Comparison of ENCODE assay signal across 1 cellular context in genomic region chr6:30570760-30571084, GRCh38.
TF ChIP-seq lines count a peak whose summit lies in the region.

No MANE protein-coding gene starts in this region.

TF ChIP-seq in HepG2, 621 proteins besides CTCF, POLR2A, EP300 and RAD21 (continued from another document):
- TF ChIP-seq, protein P1, sequence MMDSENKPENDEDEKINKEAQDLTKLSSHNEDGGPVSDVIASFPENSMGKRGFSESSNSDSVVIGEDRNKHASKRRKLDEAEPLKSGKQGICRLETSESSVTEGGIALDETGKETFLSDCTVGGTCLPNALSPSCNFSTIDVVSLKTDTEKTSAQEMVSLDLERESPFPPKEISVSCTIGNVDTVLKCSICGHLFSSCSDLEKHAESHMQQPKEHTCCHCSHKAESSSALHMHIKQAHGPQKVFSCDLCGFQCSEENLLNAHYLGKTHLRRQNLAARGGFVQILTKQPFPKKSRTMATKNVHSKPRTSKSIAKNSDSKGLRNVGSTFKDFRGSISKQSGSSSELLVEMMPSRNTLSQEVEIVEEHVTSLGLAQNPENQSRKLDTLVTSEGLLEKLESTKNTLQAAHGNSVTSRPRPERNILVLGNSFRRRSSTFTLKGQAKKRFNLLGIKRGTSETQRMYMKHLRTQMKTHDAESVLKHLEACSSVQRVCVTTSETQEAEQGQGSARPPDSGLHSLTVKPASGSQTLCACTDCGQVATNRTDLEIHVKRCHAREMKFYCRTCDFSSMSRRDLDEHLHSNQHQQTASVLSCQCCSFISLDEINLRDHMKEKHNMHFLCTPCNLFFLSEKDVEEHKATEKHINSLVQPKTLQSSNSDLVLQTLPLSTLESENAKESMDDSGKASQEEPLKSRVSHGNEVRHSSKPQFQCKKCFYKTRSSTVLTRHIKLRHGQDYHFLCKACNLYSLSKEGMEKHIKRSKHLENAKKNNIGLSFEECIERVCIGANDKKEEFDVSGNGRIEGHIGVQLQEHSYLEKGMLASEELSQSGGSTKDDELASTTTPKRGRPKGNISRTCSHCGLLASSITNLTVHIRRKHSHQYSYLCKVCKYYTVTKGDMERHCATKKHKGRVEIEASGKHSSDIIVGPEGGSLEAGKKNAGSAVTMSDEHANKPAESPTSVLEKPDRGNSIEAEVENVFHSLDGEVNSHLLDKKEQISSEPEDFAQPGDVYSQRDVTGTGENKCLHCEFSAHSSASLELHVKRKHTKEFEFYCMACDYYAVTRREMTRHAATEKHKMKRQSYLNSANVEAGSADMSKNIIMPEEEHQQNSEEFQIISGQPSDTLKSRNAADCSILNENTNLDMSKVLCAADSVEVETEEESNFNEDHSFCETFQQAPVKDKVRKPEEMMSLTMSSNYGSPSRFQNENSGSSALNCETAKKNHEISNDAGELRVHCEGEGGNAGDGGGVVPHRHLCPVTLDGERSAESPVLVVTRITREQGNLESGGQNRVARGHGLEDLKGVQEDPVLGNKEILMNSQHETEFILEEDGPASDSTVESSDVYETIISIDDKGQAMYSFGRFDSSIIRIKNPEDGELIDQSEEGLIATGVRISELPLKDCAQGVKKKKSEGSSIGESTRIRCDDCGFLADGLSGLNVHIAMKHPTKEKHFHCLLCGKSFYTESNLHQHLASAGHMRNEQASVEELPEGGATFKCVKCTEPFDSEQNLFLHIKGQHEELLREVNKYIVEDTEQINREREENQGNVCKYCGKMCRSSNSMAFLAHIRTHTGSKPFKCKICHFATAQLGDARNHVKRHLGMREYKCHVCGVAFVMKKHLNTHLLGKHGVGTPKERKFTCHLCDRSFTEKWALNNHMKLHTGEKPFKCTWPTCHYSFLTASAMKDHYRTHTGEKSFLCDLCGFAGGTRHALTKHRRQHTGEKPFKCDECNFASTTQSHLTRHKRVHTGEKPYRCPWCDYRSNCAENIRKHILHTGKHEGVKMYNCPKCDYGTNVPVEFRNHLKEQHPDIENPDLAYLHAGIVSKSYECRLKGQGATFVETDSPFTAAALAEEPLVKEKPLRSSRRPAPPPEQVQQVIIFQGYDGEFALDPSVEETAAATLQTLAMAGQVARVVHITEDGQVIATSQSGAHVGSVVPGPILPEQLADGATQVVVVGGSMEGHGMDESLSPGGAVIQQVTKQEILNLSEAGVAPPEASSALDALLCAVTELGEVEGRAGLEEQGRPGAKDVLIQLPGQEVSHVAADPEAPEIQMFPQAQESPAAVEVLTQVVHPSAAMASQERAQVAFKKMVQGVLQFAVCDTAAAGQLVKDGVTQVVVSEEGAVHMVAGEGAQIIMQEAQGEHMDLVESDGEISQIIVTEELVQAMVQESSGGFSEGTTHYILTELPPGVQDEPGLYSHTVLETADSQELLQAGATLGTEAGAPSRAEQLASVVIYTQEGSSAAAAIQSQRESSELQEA (CRISPR knock-in tag; IDR thresholded peaks at IDR 0.05; ENCODE audit: not compliant biosample characterization) = no peak
- TF ChIP-seq, protein P2, sequence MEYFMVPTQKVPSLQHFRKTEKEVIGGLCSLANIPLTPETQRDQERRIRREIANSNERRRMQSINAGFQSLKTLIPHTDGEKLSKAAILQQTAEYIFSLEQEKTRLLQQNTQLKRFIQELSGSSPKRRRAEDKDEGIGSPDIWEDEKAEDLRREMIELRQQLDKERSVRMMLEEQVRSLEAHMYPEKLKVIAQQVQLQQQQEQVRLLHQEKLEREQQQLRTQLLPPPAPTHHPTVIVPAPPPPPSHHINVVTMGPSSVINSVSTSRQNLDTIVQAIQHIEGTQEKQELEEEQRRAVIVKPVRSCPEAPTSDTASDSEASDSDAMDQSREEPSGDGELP (IDR thresholded peaks at IDR 0.05; ENCODE audit: borderline replicate concordance, low read depth) = no peak
- peak; percentile 52; the same call in 1 of the 2 replicates for TF ChIP-seq CHD4 (IDR thresholded peaks at IDR 0.05; ENCODE audit: borderline replicate concordance, low read length)
- TF ChIP-seq PATZ1 (CRISPR knock-in tag; IDR thresholded peaks at IDR 0.05) = no peak
- no peak for TF ChIP-seq AHR (CRISPR knock-in tag; IDR thresholded peaks at IDR 0.05)
- TF ChIP-seq SOX5 (CRISPR knock-in tag; IDR thresholded peaks at IDR 0.05; ENCODE audit: borderline replicate concordance) = no peak
- TF ChIP-seq ZNF563 (CRISPR knock-in tag; IDR thresholded peaks at IDR 0.05) = no peak
- no peak for TF ChIP-seq ATAD3A (CRISPR knock-in tag; IDR thresholded peaks at IDR 0.05)
- TF ChIP-seq IKZF4 (CRISPR knock-in tag; IDR thresholded peaks at IDR 0.05; ENCODE audit: borderline replicate concordance, low read depth, not compliant biosample characterization) = no peak
- TF ChIP-seq ZNF234 (CRISPR knock-in tag; conservative IDR thresholded peaks at IDR 0.05) = no peak
- TF ChIP-seq, protein P3, sequence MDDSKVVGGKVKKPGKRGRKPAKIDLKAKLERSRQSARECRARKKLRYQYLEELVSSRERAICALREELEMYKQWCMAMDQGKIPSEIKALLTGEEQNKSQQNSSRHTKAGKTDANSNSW (CRISPR knock-in tag; IDR thresholded peaks at IDR 0.05; ENCODE audit: borderline replicate concordance) = 0 out of 2 replicates have a peak, but pooled peaks have one; percentile 73
- peak; percentile 18; the same call in 1 of the 2 replicates for TF ChIP-seq IRX3 (CRISPR knock-in tag; IDR thresholded peaks at IDR 0.05; ENCODE audit: borderline replicate concordance, low read depth)
- TF ChIP-seq TEAD2 (CRISPR knock-in tag; IDR thresholded peaks at IDR 0.05) = no peak
- TF ChIP-seq ZNF597 (CRISPR knock-in tag; IDR thresholded peaks at IDR 0.05) = no peak
- TF ChIP-seq ZNF143 (CRISPR knock-in tag; IDR thresholded peaks at IDR 0.05) = no peak
- TF ChIP-seq ZNF431 (CRISPR knock-in tag; IDR thresholded peaks at IDR 0.05; ENCODE audit: borderline replicate concordance, low read depth) = peak; percentile 5; the same call in 1 of the 2 replicates
- TF ChIP-seq ZNF720 (CRISPR knock-in tag; IDR thresholded peaks at IDR 0.05) = no peak
- TF ChIP-seq DZIP1 (CRISPR knock-in tag; IDR thresholded peaks at IDR 0.05) = peak; percentile 18; the same call in 1 of the 2 replicates
- no peak for TF ChIP-seq ZNF180 (CRISPR knock-in tag; IDR thresholded peaks at IDR 0.05; ENCODE audit: borderline replicate concordance, low read depth)
- 0 out of 2 replicates have a peak, but pooled peaks have one; percentile 73 for TF ChIP-seq ZNF790 (CRISPR knock-in tag; IDR thresholded peaks at IDR 0.05; ENCODE audit: borderline replicate concordance)
- TF ChIP-seq DMAP1 (CRISPR knock-in tag; IDR thresholded peaks at IDR 0.05) = no peak
- TF ChIP-seq, protein P4, sequence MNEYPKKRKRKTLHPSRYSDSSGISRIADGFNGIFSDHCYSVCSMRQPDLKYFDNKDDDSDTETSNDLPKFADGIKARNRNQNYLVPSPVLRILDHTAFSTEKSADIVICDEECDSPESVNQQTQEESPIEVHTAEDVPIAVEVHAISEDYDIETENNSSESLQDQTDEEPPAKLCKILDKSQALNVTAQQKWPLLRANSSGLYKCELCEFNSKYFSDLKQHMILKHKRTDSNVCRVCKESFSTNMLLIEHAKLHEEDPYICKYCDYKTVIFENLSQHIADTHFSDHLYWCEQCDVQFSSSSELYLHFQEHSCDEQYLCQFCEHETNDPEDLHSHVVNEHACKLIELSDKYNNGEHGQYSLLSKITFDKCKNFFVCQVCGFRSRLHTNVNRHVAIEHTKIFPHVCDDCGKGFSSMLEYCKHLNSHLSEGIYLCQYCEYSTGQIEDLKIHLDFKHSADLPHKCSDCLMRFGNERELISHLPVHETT (CRISPR knock-in tag; conservative IDR thresholded peaks at IDR 0.05) = no peak
- no peak for TF ChIP-seq ZNF878 (CRISPR knock-in tag; IDR thresholded peaks at IDR 0.05)
- TF ChIP-seq SP4 (CRISPR knock-in tag; IDR thresholded peaks at IDR 0.05) = no peak
- no peak for TF ChIP-seq EHMT2 (IDR thresholded peaks at IDR 0.05; ENCODE audit: borderline replicate concordance, low read depth, low read length)
- TF ChIP-seq ZBTB26 (CRISPR knock-in tag; IDR thresholded peaks at IDR 0.05; ENCODE audit: borderline replicate concordance) = no peak; the same call in 1 of the 2 replicates
- no peak for TF ChIP-seq HMGA1 (CRISPR knock-in tag; conservative IDR thresholded peaks at IDR 0.05)
- no peak for TF ChIP-seq BATF2 (CRISPR knock-in tag; IDR thresholded peaks at IDR 0.05)
- TF ChIP-seq ARNT (IDR thresholded peaks at IDR 0.05) = no peak
- TF ChIP-seq USF2 (IDR thresholded peaks at IDR 0.05; ENCODE audit: low read depth, low read length) = no peak
- TF ChIP-seq USF2 (CRISPR knock-in tag; IDR thresholded peaks at IDR 0.05; ENCODE audit: borderline replicate concordance) = peak; percentile 10; the same call in 1 of the 2 replicates
- TF ChIP-seq ZNF773 (CRISPR knock-in tag; IDR thresholded peaks at IDR 0.05; ENCODE audit: borderline replicate concordance) = no peak
- no peak for TF ChIP-seq RELA (CRISPR knock-in tag; IDR thresholded peaks at IDR 0.05)
- no peak for TF ChIP-seq FOXJ3 (CRISPR knock-in tag; IDR thresholded peaks at IDR 0.05; ENCODE audit: borderline replicate concordance)
TF ChIP-seq in HepG2: peak in this region for 16.
